In genomic region chr2:207283356-207283755, GRCh38 we compare ENCODE assay signal across 8 cellular contexts.
A peak's percentile ranks its signal among the peaks of the same experiment; 100 is the strongest.
DNase-seq lines count a peak whose midpoint lies in the region; ATAC-seq, FAIRE-seq and TF ChIP-seq lines count a peak whose summit lies in the region.

No MANE protein-coding gene starts in this region.

- WGBS in K562 (ENCODE audit: insufficient coverage, low coverage, missing lambda C conversion rate), result 11% methylated on average over 1 of the region's 1 CpG

- H2AFZ ChIP-seq in K562 (ENCODE audit: low read depth, low read length), result no peak overlapping the region
- H2AFZ ChIP-seq in osteoblast (ENCODE audit: low read length), result peak overlapping the region; percentile 55

- FAIRE-seq in HTR-8/SVneo (lab: Jason Lieb, UNC), result peak; percentile 60
- FAIRE-seq in K562 (lab: Jason Lieb, UNC), result no peak

- no peaks in the 10 kb centered on the region for H3K36me3 ChIP-seq in K562 (ENCODE audit: control insufficient read depth, insufficient read depth, low read length)
- no peaks in the 10 kb centered on the region for H3K36me3 ChIP-seq in osteoblast (ENCODE audit: insufficient read depth, low read length)

- no TSS peak for BruUV-seq in K562 (replicated peaks; lab: Mats Ljungman, UMichigan)

- H3K4me3 ChIP-seq in K562 (no peak overlapping the region), osteoblast (ENCODE audit: insufficient read depth, low read length) (no peak overlapping the region)

- H4K20me1 ChIP-seq in K562 (replicated peaks; ENCODE audit: control insufficient read depth, insufficient read depth, low read length), result no peaks in the 10 kb centered on the region
- no peaks in the 10 kb centered on the region for H4K20me1 ChIP-seq in osteoblast (ENCODE audit: insufficient read depth, low read length)

- DNase-seq in HTR-8/SVneo (ENCODE audit: insufficient read length, low spot score) (no peak), K562 (ENCODE audit: extremely low read depth in 1 of 4, low spot score in 3 of 4) (peak in 2 of 4 experiments; percentile 5 to 15), osteoblast (ENCODE audit: insufficient read length, low spot score, missing footprints) (no peak), A172 (ENCODE audit: low spot score) (no peak), activated gamma-delta T cell treated with Interleukin-2 at 50 U/mL for 16 hours (no peak), RKO (ENCODE audit: low spot score) (no peak), NCI-H345 (lab: John Stamatoyannopoulos, UW) (no peak)

- no peak for TF ChIP-seq POLR2A in K562 (conservative IDR thresholded peaks at IDR 0.05)

- H3K9me3 ChIP-seq in K562 (replicated peaks; ENCODE audit: control insufficient read depth, insufficient read depth, low read depth, low read length) (no peaks in the 10 kb centered on the region), osteoblast (ENCODE audit: low read depth, low read length) (no peaks in the 10 kb centered on the region)

- in situ Hi-C loops in K562 (cut with MboI), result no loop called here

- CTCF ChIA-PET in K562 (lab: Yijun Ruan, JAX; ENCODE audit: low intra/inter-chr PET ratio), result no interaction called here

- H3K27ac ChIP-seq in K562 (ENCODE audit: extremely low read depth, low read depth, low read length) (no peak overlapping the region), osteoblast (ENCODE audit: low read depth, low read length) (no peak overlapping the region)

- TF ChIP-seq RAD21 in K562 (CRISPR knock-in tag; conservative IDR thresholded peaks at IDR 0.05 in 1 of 2, IDR thresholded peaks at IDR 0.05 in 1 of 2), result peak; percentile 39 to 40; a peak in 3 of 4 replicates

- H3K27me3 ChIP-seq in K562 (ENCODE audit: control insufficient read depth in 2 of 2, insufficient read depth in 2 of 2, low read length in 2 of 2) (no peaks in the 10 kb centered on the region), osteoblast (ENCODE audit: insufficient read depth, low read length) (no peaks in the 10 kb centered on the region)

- no peak overlapping the region for H3K9ac ChIP-seq in K562 (ENCODE audit: insufficient read depth in 1 of 2, low read depth in 2 of 2, low read length in 2 of 2)

- H3K9me1 ChIP-seq in K562 (ENCODE audit: control insufficient read depth, insufficient read depth, low read length), result no peaks in the 10 kb centered on the region

- POLR2A ChIA-PET in K562 (lab: Yijun Ruan, JAX), result interaction anchor here (1.2 kb wide), 1 partner anchor 38 kb away, joined by 3 read pairs; no protein-coding TSS in a partner anchor

- intact Hi-C loops in K562 (cut with micrococcal nuclease), result no loop called here

- H3K79me2 ChIP-seq in K562 (ENCODE audit: control insufficient read depth, insufficient read depth, low read length) (no peaks in the 10 kb centered on the region), osteoblast (ENCODE audit: insufficient read depth, low read length) (no peaks in the 10 kb centered on the region)

- TF ChIP-seq CTCF in K562 (IDR thresholded peaks at IDR 0.05 in 2 of 3, conservative IDR thresholded peaks at IDR 0.05 in 1 of 3; ENCODE audit: insufficient read depth in 2 of 3, low read depth in 1 of 3, low read length in 3 of 3) (peak in 2 of 3 experiments; percentile 11 to 27; a peak in 1 of 6 replicates), osteoblast (IDR thresholded peaks at IDR 0.05; ENCODE audit: extremely low read depth, low read depth, low read length) (peak; percentile 27)

- TF ChIP-seq EP300 in K562 (IDR thresholded peaks at IDR 0.05; ENCODE audit: low read length), result no peak

- H3K4me2 ChIP-seq in K562 (ENCODE audit: insufficient read depth, low read length) (no peak overlapping the region), osteoblast (ENCODE audit: insufficient read depth, low read length) (peak overlapping the region; percentile 6)

- ATAC-seq in GM18498 (IDR thresholded peaks at IDR 0.05; ENCODE audit: unreplicated experiment), result peak; percentile 44
- ATAC-seq in K562, result peak; percentile 47; the same call in 1 of the 3 replicates

- H3K4me1 ChIP-seq in K562 (replicated peaks in 1 of 2; ENCODE audit: control insufficient read depth in 2 of 2, insufficient read depth in 2 of 2, low read length in 2 of 2), result no peaks in the 10 kb centered on the region; a peak in 1 of 5 replicates
- peaks cover 7% of the 10 kb centered on the region for H3K4me1 ChIP-seq in osteoblast (ENCODE audit: insufficient read depth, low read length)

TF ChIP-seq in K562, 482 proteins besides CTCF, POLR2A, EP300 and RAD21:
- no peak for TF ChIP-seq MEF2A (IDR thresholded peaks at IDR 0.05; ENCODE audit: control insufficient read depth, low read depth, low read length)
- TF ChIP-seq ZNF165 (CRISPR knock-in tag; IDR thresholded peaks at IDR 0.05; ENCODE audit: borderline replicate concordance), result no peak
- no peak for TF ChIP-seq NR2C1 (IDR thresholded peaks at IDR 0.05)
- no peak for TF ChIP-seq NR2C1 (tag; IDR thresholded peaks at IDR 0.05)
- no peak for TF ChIP-seq CBX3 (IDR thresholded peaks at IDR 0.05; ENCODE audit: borderline replicate concordance in 1 of 2, low read length in 2 of 2)
- TF ChIP-seq IRF2 (CRISPR knock-in tag; IDR thresholded peaks at IDR 0.05), result no peak
- no peak for TF ChIP-seq NFATC3 (IDR thresholded peaks at IDR 0.05)
- TF ChIP-seq EHMT2 (IDR thresholded peaks at IDR 0.05), result no peak
- no peak for TF ChIP-seq HMGN3 (IDR thresholded peaks at IDR 0.05; ENCODE audit: borderline replicate concordance, extremely low read depth, insufficient read length, low read depth, low read length)
- TF ChIP-seq ELK1 (CRISPR knock-in tag; IDR thresholded peaks at IDR 0.05), result no peak
- no peak for TF ChIP-seq TGIF2 (CRISPR knock-in tag; IDR thresholded peaks at IDR 0.05)
- no peak for TF ChIP-seq JUN (IDR thresholded peaks at IDR 0.05; ENCODE audit: borderline replicate concordance, low read depth, low read length)
- TF ChIP-seq JUN (CRISPR knock-in tag; IDR thresholded peaks at IDR 0.05; ENCODE audit: borderline replicate concordance), result no peak
